9 cellular contexts compared by ENCODE assay signal in genomic region chr10:116765549-116766162, GRCh38. TPM values are rescaled to one million over a fixed set of nuclear protein-coding genes. Genes with fewer than 3 reads are reported as not detected.
DNase-seq lines count a peak whose midpoint lies in the region; ATAC-seq and TF ChIP-seq lines count a peak whose summit lies in the region.
"Had no signal": no experiment of that assay in that cellular context is flagged by ENCODE, and none has a peak within 500 bp of the region (broad histone marks: within the 10 kb centered on the region; RNA-seq: fewer than 3 reads in every experiment).

No MANE protein-coding gene starts in this region.

- H3K27me3 ChIP-seq in H7 (ENCODE audit: control insufficient read depth, insufficient read depth, low read length) = no peaks in the 10 kb centered on the region

- H3K36me3 ChIP-seq in H7 (replicated peaks; ENCODE audit: control insufficient read depth, insufficient read depth, low read length) = no peaks in the 10 kb centered on the region
- H3K36me3 ChIP-seq: gastroesophageal sphincter had no signal

- DNase-seq in AG09319 (ENCODE audit: extremely low read depth, low read depth) (no peak), H7 (peak; percentile 77), activated T-cell treated with anti-CD3 and anti-CD28 coated beads for 4 hours (peak; percentile 7), left colon (peak in 1 of 2 donors; percentile 65), UCSD-AML1 (lab: John Stamatoyannopoulos, UW; ENCODE audit: unreplicated experiment) (no peak), D341Med (ENCODE audit: low spot score) (no peak), NCI-H226 (no peak)

- TF ChIP-seq CTCF in AG09319 (IDR thresholded peaks at IDR 0.05; ENCODE audit: low read depth, low read length) = peak; percentile 5

- ATAC-seq in left colon = peak; percentile 64
- ATAC-seq in HG03280 (IDR thresholded peaks at IDR 0.05; ENCODE audit: unreplicated experiment) = no peak
- ATAC-seq: gastroesophageal sphincter had no signal

- intact Hi-C loops in left colon (cut with DNase I, micrococcal nuclease) = no loop called here

- no peak overlapping the region for H3K4me3 ChIP-seq in H7 (ENCODE audit: insufficient read depth, low read depth, low read length)
- H3K4me3 ChIP-seq: gastroesophageal sphincter had no signal

RNA-seq across cellular contexts. Expression of gene HSPA12A, which starts 23.3 kb away (rescaled TPM):
- 1.9 and 2.2 TPM in 2 replicates for total RNA-seq in H7 (2014; rRNA removed; shearing (Covaris generic))
- total RNA-seq in left colon = 1 to 10 TPM; 6.6 to 7.2 TPM

Comparison
In these comparisons a context has a peak if more than half of its experiments do, and no peak if none do; other contexts are left out.
1. DNase-seq: peak in H7 (single experiment) and activated T-cell treated with anti-CD3 and anti-CD28 coated beads for 4 hours (single experiment); none in AG09319 (single experiment), UCSD-AML1 (single experiment), D341Med (single experiment) and NCI-H226 (single experiment).